In the genomic region with DNA sequence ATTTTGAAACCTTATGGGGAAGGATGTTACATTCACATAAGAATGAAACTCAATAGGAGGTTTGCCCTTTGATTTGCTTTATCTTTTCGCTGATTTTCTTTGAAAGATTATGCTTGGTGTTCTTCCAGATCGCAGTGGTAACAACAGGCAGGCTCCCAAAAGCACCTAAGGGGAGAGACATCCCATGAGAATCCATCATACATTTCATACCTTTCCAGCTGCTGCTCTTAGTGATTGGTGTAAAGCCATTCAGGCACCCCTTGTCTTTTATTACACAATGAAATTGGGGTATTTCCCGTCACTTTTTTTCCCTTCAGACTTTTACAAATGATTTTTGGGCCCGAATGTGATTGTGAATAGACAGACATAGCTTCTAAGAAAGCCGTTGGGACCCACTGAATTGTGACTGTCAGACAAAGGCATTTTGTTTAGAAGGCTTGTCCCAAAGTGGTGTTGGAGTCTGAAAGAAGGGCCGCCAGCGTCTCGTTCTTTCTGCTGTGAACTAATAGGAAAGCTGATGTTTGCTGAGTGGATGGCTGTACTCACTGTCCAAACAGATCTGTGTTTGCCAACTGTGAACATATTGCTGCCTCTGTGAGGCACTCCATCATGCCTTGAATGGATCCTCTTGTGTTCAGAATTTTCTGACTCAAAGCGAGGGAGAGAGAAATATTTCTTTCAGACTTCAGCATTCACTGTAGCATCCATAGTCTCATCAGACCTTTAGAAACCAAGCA, we compare ENCODE assay signal across 8 cellular contexts.
A peak's percentile ranks its signal among the peaks of the same experiment; 100 is the strongest.
DNase-seq lines count a peak whose midpoint lies in the region; ATAC-seq, FAIRE-seq and TF ChIP-seq lines count a peak whose summit lies in the region.

No MANE protein-coding gene starts in this region.

- no peak for TF ChIP-seq CTCF in brain (conservative IDR thresholded peaks at IDR 0.05)

- peaks cover 0 to 2% of the 10 kb centered on the region in 2 donors for H3K36me3 ChIP-seq in small intestine (ENCODE audit: control insufficient read depth in 2 of 2, insufficient read depth in 2 of 2, low read length in 2 of 2)

- ATAC-seq in left lobe of liver: peak; percentile 92
- ATAC-seq in GM18498 (IDR thresholded peaks at IDR 0.05; ENCODE audit: unreplicated experiment): no peak
- ATAC-seq in GM19351 (IDR thresholded peaks at IDR 0.05; ENCODE audit: unreplicated experiment): no peak
- ATAC-seq in activated CD4-positive, CD25-positive, alpha-beta regulatory T cell treated with anti-CD3 and anti-CD28 coated beads, Interleukin-2, amount 50 U/mL, for 24 hours: no peak
- ATAC-seq in GM21515 (IDR thresholded peaks at IDR 0.05; ENCODE audit: unreplicated experiment): no peak

- H3K9me3 ChIP-seq in small intestine (ENCODE audit: control insufficient read depth, low read depth): no peaks in the 10 kb centered on the region

- H3K27ac Mint-ChIP-seq in brain: peak overlapping the region; percentile 59 to 92 (median 90)

- H3K27me3 ChIP-seq in small intestine (ENCODE audit: control insufficient read depth in 2 of 2, insufficient read depth in 2 of 2, low read length in 2 of 2): no peaks in the 10 kb centered on the region

- H3K9me3 Mint-ChIP-seq in brain: no peaks in the 10 kb centered on the region

- no peak overlapping the region for H3K4me3 ChIP-seq in small intestine (ENCODE audit: low read depth in 1 of 2, low read length in 2 of 2)

- no peak for FAIRE-seq in small intestine (lab: Jason Lieb, UNC)

- no peaks in the 10 kb centered on the region for H3K27me3 Mint-ChIP-seq in brain

- H3K27ac ChIP-seq in small intestine (ENCODE audit: low read depth in 1 of 2, low read length in 1 of 2): peak overlapping the region in 1 of 2 donors; percentile 9

- peaks cover 0 to 11% of the 10 kb centered on the region in 2 donors for H3K4me1 ChIP-seq in small intestine (ENCODE audit: control insufficient read depth in 2 of 2, insufficient read depth in 1 of 2, low read depth in 1 of 2, low read length in 1 of 2)

- peak; percentile 89 for DNase-seq in NCI-H146 (lab: John Stamatoyannopoulos, UW)
- peak; percentile 56 for DNase-seq in left lobe of liver (ENCODE audit: low spot score)
- peak; percentile 8 for DNase-seq in small intestine

- peaks cover 61% of the 10 kb centered on the region for H3K4me1 Mint-ChIP-seq in brain

- H3K4me3 Mint-ChIP-seq in brain: peak overlapping the region; percentile 62 to 79 (median 73)

- 63 to 72% (median 70%) methylated on average over 9 of the region's 9 CpGs for WGBS in small intestine, 3 donors

- peaks cover 18% of the 10 kb centered on the region for H3K36me3 Mint-ChIP-seq in brain

Comparison
In these comparisons a context has a peak if more than half of its experiments do, and no peak if none do; other contexts are left out.
1. DNase-seq: peak in every context shown above with its lines; median percentile 89 in NCI-H146; 56 in left lobe of liver; 8 in small intestine.